ENCODE assay signal across 1 cellular context in genomic region chr15:69224383-69224782, GRCh38.
TF ChIP-seq lines count a peak whose summit lies in the region.

No MANE protein-coding gene starts in this region.

TF ChIP-seq in HepG2, 621 proteins besides CTCF, POLR2A, EP300 and RAD21 (continued from another document and continues in another):
- TF ChIP-seq BCLAF1 (IDR thresholded peaks at IDR 0.05) (no peak), ZKSCAN5 (CRISPR knock-in tag; IDR thresholded peaks at IDR 0.05) (no peak), ZMYM3 (CRISPR knock-in tag; IDR thresholded peaks at IDR 0.05) (peak; percentile 94), TOPORS (CRISPR knock-in tag; IDR thresholded peaks at IDR 0.05) (0 out of 2 replicates have a peak, but pooled peaks have one; percentile 31), KDM4B (CRISPR knock-in tag; IDR thresholded peaks at IDR 0.05) (0 out of 2 replicates have a peak, but pooled peaks have one; percentile 32), SAFB2 (CRISPR knock-in tag; IDR thresholded peaks at IDR 0.05; ENCODE audit: borderline replicate concordance, low read depth) (no peak), ZNF101 (CRISPR knock-in tag; IDR thresholded peaks at IDR 0.05; ENCODE audit: borderline replicate concordance, low read depth) (no peak), ZNF232 (CRISPR knock-in tag; IDR thresholded peaks at IDR 0.05; ENCODE audit: borderline replicate concordance) (no peak; the same call in 1 of the 2 replicates), NR2F2 (IDR thresholded peaks at IDR 0.05; ENCODE audit: borderline replicate concordance, low read depth) (no peak), ZSCAN9 (CRISPR knock-in tag; IDR thresholded peaks at IDR 0.05; ENCODE audit: borderline replicate concordance) (peak; percentile 49; the same call in 1 of the 2 replicates), ZNF740 (CRISPR knock-in tag; IDR thresholded peaks at IDR 0.05) (no peak), KLF6 (CRISPR knock-in tag; IDR thresholded peaks at IDR 0.05) (0 out of 2 replicates have a peak, but pooled peaks have one; percentile 29), ATF4 (CRISPR knock-in tag; IDR thresholded peaks at IDR 0.05) (0 out of 4 replicates have a peak, but pooled peaks of 1 of the 2 experiments have one; percentile 14), HMGXB3 (CRISPR knock-in tag; IDR thresholded peaks at IDR 0.05; ENCODE audit: borderline replicate concordance) (peak; percentile 63; the same call in 1 of the 2 replicates), NKX3-1 (CRISPR knock-in tag; IDR thresholded peaks at IDR 0.05) (no peak), ZNF776 (CRISPR knock-in tag; IDR thresholded peaks at IDR 0.05) (no peak), E2F5 (CRISPR knock-in tag; conservative IDR thresholded peaks at IDR 0.05) (no peak), THAP8 (CRISPR knock-in tag; IDR thresholded peaks at IDR 0.05; ENCODE audit: borderline replicate concordance) (no peak), ZBTB26 (CRISPR knock-in tag; IDR thresholded peaks at IDR 0.05; ENCODE audit: borderline replicate concordance) (no peak), ZNF883 (CRISPR knock-in tag; IDR thresholded peaks at IDR 0.05; ENCODE audit: not compliant biosample characterization) (no peak), ZNF407 (CRISPR knock-in tag; IDR thresholded peaks at IDR 0.05; ENCODE audit: not compliant biosample characterization) (no peak), ZHX2 (IDR thresholded peaks at IDR 0.05; ENCODE audit: low read depth) (no peak), ZHX2 (CRISPR knock-in tag; IDR thresholded peaks at IDR 0.05; ENCODE audit: borderline replicate concordance) (no peak)
